Comparison of ENCODE assay signal across 8 cellular contexts in genomic region chr7:88927-89921, GRCh38.
DNase-seq lines count a peak whose midpoint lies in the region; ATAC-seq and TF ChIP-seq lines count a peak whose summit lies in the region.

No MANE protein-coding gene starts in this region.

- H3K36me3 ChIP-seq in WERI-Rb-1, result no peaks in the 10 kb centered on the region

- peak; percentile 58 for ATAC-seq in Right ventricle myocardium inferior
- no peak for ATAC-seq in GM21447 (IDR thresholded peaks at IDR 0.05; ENCODE audit: unreplicated experiment)
- no peak for ATAC-seq in GM21717 (IDR thresholded peaks at IDR 0.05; ENCODE audit: unreplicated experiment)
- ATAC-seq in HG02981 (IDR thresholded peaks at IDR 0.05; ENCODE audit: unreplicated experiment), result no peak

- no peaks in the 10 kb centered on the region for H3K9me3 ChIP-seq in WERI-Rb-1 (ENCODE audit: severe bottlenecking)

- H3K4me3 ChIP-seq in WERI-Rb-1 (ENCODE audit: low read depth, low read length), result no peak overlapping the region

- intact Hi-C loops in Right ventricle myocardium inferior (cut with DNase I), result no loop called here

- TF ChIP-seq CTCF in WERI-Rb-1 (IDR thresholded peaks at IDR 0.05; ENCODE audit: low read depth, low read length), result no peak

- H3K27ac ChIP-seq in WERI-Rb-1, result peak overlapping the region; percentile 61

- DNase-seq in HCEC 1CT, result peak; percentile 93
- DNase-seq in WERI-Rb-1, result no peak
- DNase-seq in Right ventricle myocardium inferior (ENCODE audit: missing footprints), result peak; percentile 80
- DNase-seq in stimulated activated CD8-positive, alpha-beta memory T cell treated with anti-CD3 and anti-CD28 coated beads, Interleukin-15, amount 100 ng/mL, for 48 hours (ENCODE audit: low read depth in 2 of 2), result peak; percentile 20 to 38
- no peak for DNase-seq in NCI-H146 treated with DMSO at 0.1 percent for 48 hours (lab: John Stamatoyannopoulos, UW; ENCODE audit: unreplicated experiment)

- no peaks in the 10 kb centered on the region for H3K27me3 ChIP-seq in WERI-Rb-1 (ENCODE audit: insufficient read depth, low read depth, severe bottlenecking)

Comparison
In these comparisons a context has a peak if more than half of its experiments do, and no peak if none do; other contexts are left out.
1. DNase-seq: peak in HCEC 1CT (single experiment), Right ventricle myocardium inferior (single experiment) and stimulated activated CD8-positive, alpha-beta memory T cell treated with anti-CD3 and anti-CD28 coated beads, Interleukin-15, amount 100 ng/mL, for 48 hours (2 of 2); none in WERI-Rb-1 (single experiment) and NCI-H146 treated with DMSO at 0.1 percent for 48 hours (single experiment).